ENCODE assay signal across 8 cellular contexts in genomic region chr14:67411375-67411774, GRCh38. TPM values are rescaled to one million over a fixed set of nuclear protein-coding genes. Genes with fewer than 3 reads are reported as not detected.
DNase-seq lines count a peak whose midpoint lies in the region; ATAC-seq and TF ChIP-seq lines count a peak whose summit lies in the region.

No MANE protein-coding gene starts in this region.

- H3K27me3 ChIP-seq in left ventricle myocardium inferior (ENCODE audit: low read depth) (peaks cover 23% of the 10 kb centered on the region), lower lobe of right lung (ENCODE audit: low read depth) (peaks cover 7% of the 10 kb centered on the region), upper lobe of right lung (peaks cover 7% of the 10 kb centered on the region)

- H3K9me3 ChIP-seq in left ventricle myocardium inferior (replicated peaks): no peaks in the 10 kb centered on the region
- H3K9me3 ChIP-seq in lower lobe of right lung: no peaks in the 10 kb centered on the region
- H3K9me3 ChIP-seq in upper lobe of right lung: no peaks in the 10 kb centered on the region

- intact Hi-C loops in left ventricle myocardium inferior (cut with micrococcal nuclease): no loop called here
- intact Hi-C loops in left ventricle myocardium superior (cut with micrococcal nuclease): no loop called here
- intact Hi-C loops in lower lobe of right lung (cut with DNase I): no loop called here
- intact Hi-C loops in upper lobe of right lung (cut with DNase I): no loop called here

- H3K27ac ChIP-seq in left ventricle myocardium inferior (replicated peaks) (no peak overlapping the region), lower lobe of right lung (no peak overlapping the region), upper lobe of right lung (no peak overlapping the region)

- ATAC-seq in left ventricle myocardium superior: no peak
- peak in 1 of 2 donors; percentile 2 for ATAC-seq in lower lobe of right lung
- no peak for ATAC-seq in upper lobe of right lung
- ATAC-seq in HG02759 (IDR thresholded peaks at IDR 0.05; ENCODE audit: unreplicated experiment): no peak

- H3K4me1 ChIP-seq in left ventricle myocardium inferior (peaks cover 12% of the 10 kb centered on the region), lower lobe of right lung (peaks cover 19% of the 10 kb centered on the region), upper lobe of right lung (no peaks in the 10 kb centered on the region)

- peak overlapping the region; percentile 64 for H3K4me3 ChIP-seq in left ventricle myocardium inferior
- H3K4me3 ChIP-seq in choroid plexus epithelial cell (ENCODE audit: low read depth, low read length): peak overlapping the region; percentile 64
- peak overlapping the region; percentile 58 for H3K4me3 ChIP-seq in lower lobe of right lung
- H3K4me3 ChIP-seq in upper lobe of right lung: peak overlapping the region; percentile 45

- no peaks in the 10 kb centered on the region for H3K36me3 ChIP-seq in left ventricle myocardium inferior
- no peaks in the 10 kb centered on the region for H3K36me3 ChIP-seq in lower lobe of right lung
- H3K36me3 ChIP-seq in upper lobe of right lung: no peaks in the 10 kb centered on the region

- TF ChIP-seq CTCF in left ventricle myocardium inferior (IDR thresholded peaks at IDR 0.05; ENCODE audit: borderline replicate concordance) (no peak), choroid plexus epithelial cell (conservative IDR thresholded peaks at IDR 0.05; ENCODE audit: low read depth, low read length) (no peak), lower lobe of right lung (IDR thresholded peaks at IDR 0.05) (no peak), upper lobe of right lung (IDR thresholded peaks at IDR 0.05) (no peak)

- DNase-seq in left ventricle myocardium inferior (no peak), left ventricle myocardium superior (no peak), choroid plexus epithelial cell (ENCODE audit: low read depth) (peak; percentile 26), lower lobe of right lung (no peak), upper lobe of right lung (no peak), UCSD-AML1 (lab: John Stamatoyannopoulos, UW; ENCODE audit: unreplicated experiment) (no peak)
- DNase-seq in activated CD4-positive, alpha-beta T cell treated with anti-CD3 and anti-CD28 coated beads for 4 hours: no peak

RNA-seq across cellular contexts. Expression of gene PLEK2, which starts 0.6 kb away (rescaled TPM):
- total RNA-seq in left ventricle myocardium inferior: not detected
- total RNA-seq in left ventricle myocardium superior: not detected
- total RNA-seq in lower lobe of right lung: 2.3 TPM
- 2.5 TPM for total RNA-seq in upper lobe of right lung

RNA-seq across cellular contexts. Expression of gene EIF2S1, which starts 51.2 kb away (rescaled TPM):
- total RNA-seq in left ventricle myocardium inferior (92.7 TPM), left ventricle myocardium superior (104 TPM), lower lobe of right lung (64.7 TPM), upper lobe of right lung (80.1 TPM)

RNA-seq across cellular contexts. Expression of gene ATP6V1D, which starts 51.8 kb away (rescaled TPM):
- total RNA-seq in left ventricle myocardium inferior (185 TPM), left ventricle myocardium superior (155 TPM), lower lobe of right lung (79.1 TPM), upper lobe of right lung (67.8 TPM)
